Comparison of ENCODE assay signal across 26 cellular contexts in genomic region chr7:8068892-8069686, GRCh38.
A peak's percentile ranks its signal among the peaks of the same experiment; 100 is the strongest.
DNase-seq lines count a peak whose midpoint lies in the region; ATAC-seq, FAIRE-seq and TF ChIP-seq lines count a peak whose summit lies in the region.
"Had no signal": no experiment of that assay in that cellular context is flagged by ENCODE, and none has a peak within 500 bp of the region (broad histone marks: within the 10 kb centered on the region; RNA-seq: fewer than 3 reads in every experiment).

No MANE protein-coding gene starts in this region.

- peaks cover 5% of the 10 kb centered on the region for H3K4me1 Mint-ChIP-seq in progenitor cell of endocrine pancreas (ENCODE audit: low read depth)
- no peaks in the 10 kb centered on the region for H3K4me1 Mint-ChIP-seq in activated CD8-positive, alpha-beta memory T cell treated with anti-CD3 and anti-CD28 coated beads, Interleukin-2, amount 10 ng/mL, durations not matched to agents 7 days and 5 days

- no peaks in the 10 kb centered on the region for H3K27me3 Mint-ChIP-seq in progenitor cell of endocrine pancreas
- no peaks in the 10 kb centered on the region for H3K27me3 Mint-ChIP-seq in activated CD8-positive, alpha-beta memory T cell treated with anti-CD3 and anti-CD28 coated beads, Interleukin-2, amount 10 ng/mL, durations not matched to agents 7 days and 5 days
- H3K27me3 Mint-ChIP-seq: activated naive CD4-positive, alpha-beta T cell treated with anti-CD3 and anti-CD28 coated beads, Interleukin-2, amount 50 U/mL, for 24 hours; naive B cell; stimulated activated naive CD8-positive, alpha-beta T cell treated with anti-CD3 and anti-CD28 coated beads, Interleukin-15, Interleukin-2, amounts not matched to agents 100 ng/mL and 50 ng/mL, for 24 hours had no signal

- intact Hi-C loops in dorsolateral prefrontal cortex (cut with DNase I), result no loop called here

- H3K4me3 ChIP-seq in dorsolateral prefrontal cortex (no peak overlapping the region), brain microvascular endothelial cell (ENCODE audit: low read depth, low read length) (no peak overlapping the region)
- H3K4me3 ChIP-seq: pancreas, SK-N-MC, transverse colon had no signal

- no peaks in the 10 kb centered on the region for H3K27me3 ChIP-seq in dorsolateral prefrontal cortex
- no peaks in the 10 kb centered on the region for H3K27me3 ChIP-seq in brain microvascular endothelial cell (replicated peaks)
- H3K27me3 ChIP-seq: pancreas, transverse colon had no signal

- in situ Hi-C loops in brain microvascular endothelial cell (cut with HindIII; ENCODE audit: low pct_ligation_motif_present, low sequenced_read_pairs), result no loop called here

- peak; percentile 30 for FAIRE-seq in GM12892 (lab: Jason Lieb, UNC)
- FAIRE-seq: endometrium, H54, islet of Langerhans, pancreas, small intestine had no signal

- CTCF ChIA-PET in activated CD8-positive, alpha-beta memory T cell treated with anti-CD3 and anti-CD28 coated beads, Interleukin-2, amount 10 ng/mL, durations not matched to agents 7 days and 5 days (lab: Charles Lee), result no interaction called here

- DNase-seq in GM12892 (ENCODE audit: insufficient read length), result no peak
- DNase-seq in dorsolateral prefrontal cortex, result peak in 6 of 10 donors; percentile 13 to 55 (median 40)
- peak; percentile 18 for DNase-seq in iPS-NIHi11 (ENCODE audit: low spot score)
- no peak for DNase-seq in progenitor cell of endocrine pancreas (ENCODE audit: low spot score, unreplicated experiment)
- no peak for DNase-seq in brain microvascular endothelial cell
- DNase-seq in activated CD8-positive, alpha-beta memory T cell treated with anti-CD3 and anti-CD28 coated beads, Interleukin-2, amount 10 ng/mL, durations not matched to agents 7 days and 5 days, result no peak
- no peak for DNase-seq in AG08396 (ENCODE audit: low spot score)
- DNase-seq: activated CD8-positive, alpha-beta memory T cell treated with anti-CD3 and anti-CD28 coated beads for 24 hours; mammary epithelial cell; MV-4-11; naive B cell; NCI-H1694; NCI-H2227 treated with DMSO at 0.1 percent for 48 hours; small intestine; stimulated activated CD4-positive, alpha-beta T cell treated with anti-CD3 and anti-CD28 coated beads, Interleukin-2, amount 100 ng/mL, for 48 hours; T-helper 9 cell; transverse colon had no signal

- H3K4me3 Mint-ChIP-seq in progenitor cell of endocrine pancreas (ENCODE audit: low read depth), result no peak overlapping the region
- H3K4me3 Mint-ChIP-seq in activated CD8-positive, alpha-beta memory T cell treated with anti-CD3 and anti-CD28 coated beads, Interleukin-2, amount 10 ng/mL, durations not matched to agents 7 days and 5 days, result no peak overlapping the region
- H3K4me3 Mint-ChIP-seq: activated naive CD4-positive, alpha-beta T cell treated with anti-CD3 and anti-CD28 coated beads, Interleukin-2, amount 50 U/mL, for 24 hours; naive B cell; stimulated activated naive CD8-positive, alpha-beta T cell treated with anti-CD3 and anti-CD28 coated beads, Interleukin-15, Interleukin-2, amounts not matched to agents 100 ng/mL and 50 ng/mL, for 24 hours had no signal

- TF ChIP-seq CTCF in dorsolateral prefrontal cortex (IDR thresholded peaks at IDR 0.05 in 54 of 56, conservative IDR thresholded peaks at IDR 0.05 in 2 of 56; ENCODE audit: low read depth in 1 of 56, partially characterized antibody in 56 of 56) (no peak), progenitor cell of endocrine pancreas (IDR thresholded peaks at IDR 0.05; ENCODE audit: unreplicated experiment) (no peak), brain microvascular endothelial cell (IDR thresholded peaks at IDR 0.05; ENCODE audit: low read depth, low read length, missing control alignments) (no peak)

- H3K27ac ChIP-seq in dorsolateral prefrontal cortex, result peak overlapping the region in 2 of 59 donors; percentile 23 to 39
- no peak overlapping the region for H3K27ac ChIP-seq in brain microvascular endothelial cell
- H3K27ac ChIP-seq: KMS-11, pancreas, SK-N-MC, transverse colon had no signal

- TF ChIP-seq POLR2A in GM12892 (IDR thresholded peaks at IDR 0.05; ENCODE audit: low read depth, low read length), result no peak

- H3K9me3 Mint-ChIP-seq in progenitor cell of endocrine pancreas (ENCODE audit: low read depth), result no peaks in the 10 kb centered on the region
- no peaks in the 10 kb centered on the region for H3K9me3 Mint-ChIP-seq in activated CD8-positive, alpha-beta memory T cell treated with anti-CD3 and anti-CD28 coated beads, Interleukin-2, amount 10 ng/mL, durations not matched to agents 7 days and 5 days (ENCODE audit: low read depth)
- H3K9me3 Mint-ChIP-seq: activated naive CD4-positive, alpha-beta T cell treated with anti-CD3 and anti-CD28 coated beads, Interleukin-2, amount 50 U/mL, for 24 hours; stimulated activated naive CD8-positive, alpha-beta T cell treated with anti-CD3 and anti-CD28 coated beads, Interleukin-15, Interleukin-2, amounts not matched to agents 100 ng/mL and 50 ng/mL, for 24 hours had no signal

- H3K36me3 ChIP-seq in brain microvascular endothelial cell (replicated peaks), result no peaks in the 10 kb centered on the region
- H3K36me3 ChIP-seq: pancreas, transverse colon had no signal

- H3K27ac Mint-ChIP-seq in progenitor cell of endocrine pancreas, result peak overlapping the region; percentile 82
- H3K27ac Mint-ChIP-seq in activated CD8-positive, alpha-beta memory T cell treated with anti-CD3 and anti-CD28 coated beads, Interleukin-2, amount 10 ng/mL, durations not matched to agents 7 days and 5 days, result no peak overlapping the region
- H3K27ac Mint-ChIP-seq: activated naive CD4-positive, alpha-beta T cell treated with anti-CD3 and anti-CD28 coated beads, Interleukin-2, amount 50 U/mL, for 24 hours; stimulated activated naive CD8-positive, alpha-beta T cell treated with anti-CD3 and anti-CD28 coated beads, Interleukin-15, Interleukin-2, amounts not matched to agents 100 ng/mL and 50 ng/mL, for 24 hours had no signal

- H3K36me3 Mint-ChIP-seq in progenitor cell of endocrine pancreas (ENCODE audit: insufficient read depth), result peaks cover 25% of the 10 kb centered on the region
- H3K36me3 Mint-ChIP-seq in activated CD8-positive, alpha-beta memory T cell treated with anti-CD3 and anti-CD28 coated beads, Interleukin-2, amount 10 ng/mL, durations not matched to agents 7 days and 5 days, result peaks cover 63% of the 10 kb centered on the region

- no peak for ATAC-seq in activated CD8-positive, alpha-beta memory T cell treated with anti-CD3 and anti-CD28 coated beads, Interleukin-2, amount 10 ng/mL, durations not matched to agents 7 days and 5 days
- ATAC-seq in HG03108 (IDR thresholded peaks at IDR 0.05; ENCODE audit: unreplicated experiment), result no peak
- ATAC-seq: pancreas had no signal

Comparison
In these comparisons a context has a peak if more than half of its experiments do, and no peak if none do; other contexts are left out.
1. DNase-seq: peak in dorsolateral prefrontal cortex (6 of 10) and iPS-NIHi11 (single experiment); none in GM12892 (single experiment), progenitor cell of endocrine pancreas (single experiment), brain microvascular endothelial cell (single experiment), activated CD8-positive, alpha-beta memory T cell treated with anti-CD3 and anti-CD28 coated beads, Interleukin-2, amount 10 ng/mL, durations not matched to agents 7 days and 5 days (single experiment) and AG08396 (single experiment).